In genomic region chr14:103122578-103123127, GRCh38 we compare ENCODE assay signal across 9 cellular contexts. TPM values are rescaled to one million over a fixed set of nuclear protein-coding genes. Genes with fewer than 3 reads are reported as not detected.
DNase-seq lines count a peak whose midpoint lies in the region; ATAC-seq and TF ChIP-seq lines count a peak whose summit lies in the region.
"Had no signal": no experiment of that assay in that cellular context is flagged by ENCODE, and none has a peak within 500 bp of the region (broad histone marks: within the 10 kb centered on the region; RNA-seq: fewer than 3 reads in every experiment).

No MANE protein-coding gene starts in this region.

- no peak overlapping the region for H2BK5ac ChIP-seq in trophoblast cell (ENCODE audit: low read depth, low read length, poor library complexity)

- peaks cover 70 to 94% (median 88%) of the 10 kb centered on the region in 4 donors for H3K4me1 ChIP-seq in esophagus muscularis mucosa
- peaks cover 15 to 27% of the 10 kb centered on the region in 2 experiments for H3K4me1 ChIP-seq in trophoblast cell (ENCODE audit: control insufficient read depth in 1 of 2, insufficient read depth in 2 of 2, low read length in 2 of 2)

- no peak for TF ChIP-seq CTCF in esophagus muscularis mucosa (IDR thresholded peaks at IDR 0.05)

- DNase-seq in COR-L47 (lab: John Stamatoyannopoulos, UW) (peak; percentile 72), NCI-H1105 treated with DMSO at 0.1 percent for 48 hours (lab: John Stamatoyannopoulos, UW) (peak; percentile 71), esophagus muscularis mucosa (ENCODE audit: extremely low spot score) (no peak), trophoblast cell (peak in 1 of 2 donors; percentile 27), GDM1 (lab: John Stamatoyannopoulos, UW) (no peak), immature natural killer cell (no peak)
- DNase-seq in activated CD4-positive, alpha-beta T cell treated with anti-CD3 and anti-CD28 coated beads, Interleukin-2, amount 50 U/mL, for 4 hours, result no peak
- DNase-seq: stimulated activated CD4-positive, alpha-beta T cell treated with anti-CD3 and anti-CD28 coated beads, Interleukin-15, amount 100 ng/mL, for 24 hours had no signal

- no peak overlapping the region for H2BK12ac ChIP-seq in trophoblast cell (ENCODE audit: low read length)

- H3K9ac ChIP-seq in trophoblast cell (ENCODE audit: low read length), result no peak overlapping the region

- H3K14ac ChIP-seq in trophoblast cell (ENCODE audit: low read length), result no peak overlapping the region

- H3K27me3 ChIP-seq in esophagus muscularis mucosa (peaks cover 0 to 43% (median 6%) of the 10 kb centered on the region in 4 donors), trophoblast cell (ENCODE audit: insufficient read depth, low read length) (peaks cover 15% of the 10 kb centered on the region)

- no peak overlapping the region for H3K4me3 Mint-ChIP-seq in immature natural killer cell

- no peak for TF ChIP-seq EP300 in esophagus muscularis mucosa (IDR thresholded peaks at IDR 0.05)

- no peaks in the 10 kb centered on the region for H3K79me2 ChIP-seq in trophoblast cell (ENCODE audit: control insufficient read depth, insufficient read depth, low read length, poor library complexity)

- no peak overlapping the region for H2AFZ ChIP-seq in trophoblast cell (ENCODE audit: insufficient read depth, low read length, poor library complexity)

- peak overlapping the region; percentile 49 for H3K4me2 ChIP-seq in trophoblast cell (ENCODE audit: low read length)

- H2BK120ac ChIP-seq in trophoblast cell (ENCODE audit: insufficient read depth, low read length, poor library complexity), result no peak overlapping the region

- H3K9me3 ChIP-seq in esophagus muscularis mucosa (no peaks in the 10 kb centered on the region), trophoblast cell (ENCODE audit: insufficient read depth, low read depth, low read length) (no peaks in the 10 kb centered on the region)

- TF ChIP-seq POLR2A in esophagus muscularis mucosa (IDR thresholded peaks at IDR 0.05; ENCODE audit: low read depth), result no peak
- TF ChIP-seq POLR2A in GM18505 (IDR thresholded peaks at IDR 0.05; ENCODE audit: borderline replicate concordance, extremely low read depth, insufficient read depth, insufficient read length), result no peak

- H3K36me3 ChIP-seq in esophagus muscularis mucosa (peaks cover 0 to 10% (median 2%) of the 10 kb centered on the region in 4 donors), trophoblast cell (ENCODE audit: control insufficient read depth in 1 of 2, insufficient read depth in 2 of 2, low read length in 2 of 2) (no peaks in the 10 kb centered on the region)

- peaks cover 0 to 12% (median 5%) of the 10 kb centered on the region in 3 donors for H3K27me3 Mint-ChIP-seq in immature natural killer cell (ENCODE audit: low read depth in 3 of 3)

- peak overlapping the region; percentile 27 for H4K91ac ChIP-seq in trophoblast cell (ENCODE audit: low read depth, low read length)

- peak overlapping the region; percentile 36 for H2AK5ac ChIP-seq in trophoblast cell (ENCODE audit: low read length)

- peaks cover 5% of the 10 kb centered on the region for H3K79me1 ChIP-seq in trophoblast cell (ENCODE audit: low read length)

- H3K36me3 Mint-ChIP-seq in immature natural killer cell, result no peaks in the 10 kb centered on the region

- H3K27ac ChIP-seq in esophagus muscularis mucosa (replicated peaks in 1 of 4), result peak overlapping the region; percentile 84 to 92 (median 88)
- no peak overlapping the region for H3K27ac ChIP-seq in trophoblast cell (ENCODE audit: low read depth, low read length)

- H3K27ac Mint-ChIP-seq in immature natural killer cell, result no peak overlapping the region

- peak overlapping the region; percentile 48 for H3K18ac ChIP-seq in trophoblast cell (ENCODE audit: low read length)

- H4K12ac ChIP-seq in trophoblast cell (ENCODE audit: low read depth, low read length), result no peak overlapping the region

- H3K4me3 ChIP-seq in esophagus muscularis mucosa (peak overlapping the region; percentile 58 to 71 (median 66)), trophoblast cell (ENCODE audit: low read depth, low read length) (no peak overlapping the region)

- WGBS in esophagus muscularis mucosa, result 37% methylated on average over 15 of the region's 28 CpGs
- WGBS in trophoblast cell (ENCODE audit: extremely low coverage, insufficient coverage, insufficient read length), result no CpG with 5 or more reads among the region's 28 CpGs

- no peak for ATAC-seq in GM18505 (IDR thresholded peaks at IDR 0.05; ENCODE audit: unreplicated experiment)

- H3K4me1 Mint-ChIP-seq in immature natural killer cell, result no peaks in the 10 kb centered on the region

- peak overlapping the region; percentile 10 for H4K8ac ChIP-seq in trophoblast cell (ENCODE audit: low read depth, low read length)

- no peak overlapping the region for H3K4ac ChIP-seq in trophoblast cell (ENCODE audit: low read depth, low read length)

- intact Hi-C loops in esophagus muscularis mucosa (cut with DNase I), result no loop called here

- no peaks in the 10 kb centered on the region for H3K9me3 Mint-ChIP-seq in immature natural killer cell

- no peak overlapping the region for H3K23ac ChIP-seq in trophoblast cell (ENCODE audit: low read length)

RNA-seq across cellular contexts. Expression of gene TNFAIP2, which starts 0.6 kb away (rescaled TPM):
- 100 to 1,000 TPM in 1 of 4 donors, 10 to 100 TPM in 3; 29.0 to 104 (median 74.0) TPM for total RNA-seq in esophagus muscularis mucosa
- polyA plus RNA-seq in trophoblast cell (2013), result 185 and 205 TPM in 2 replicates
- polyA plus RNA-seq in immature natural killer cell, result 1 to 10 TPM in 1 of 3 donors, under 1 TPM in 2; 0.20 to 1.4 (median 0.91) TPM

RNA-seq across cellular contexts. Expression of gene EXOC3L4, which starts 28.1 kb away (rescaled TPM):
- 1 to 10 TPM in 3 of 4 donors, under 1 TPM in 1; 0.42 to 2.0 (median 1.2) TPM for total RNA-seq in esophagus muscularis mucosa
- 0.11 and 0.22 TPM in 2 replicates for polyA plus RNA-seq in trophoblast cell (2013)
- not detected for polyA plus RNA-seq in immature natural killer cell

RNA-seq across cellular contexts. Expression of gene LBHD2, which starts 38.6 kb away (rescaled TPM):
- total RNA-seq in esophagus muscularis mucosa, result not detected
- polyA plus RNA-seq in trophoblast cell (2013), result 0.30 and 0.39 TPM in 2 replicates
- not detected for polyA plus RNA-seq in immature natural killer cell

Comparison
In these comparisons a context has a peak if more than half of its experiments do, and no peak if none do; other contexts are left out.
1. DNase-seq: peak in COR-L47 (single experiment) and NCI-H1105 treated with DMSO at 0.1 percent for 48 hours (single experiment); none in esophagus muscularis mucosa (single experiment), activated CD4-positive, alpha-beta T cell treated with anti-CD3 and anti-CD28 coated beads, Interleukin-2, amount 50 U/mL, for 4 hours (0 of 2), GDM1 (single experiment) and immature natural killer cell (0 of 3).